ENCODE assay signal across 28 cellular contexts in the genomic region with DNA sequence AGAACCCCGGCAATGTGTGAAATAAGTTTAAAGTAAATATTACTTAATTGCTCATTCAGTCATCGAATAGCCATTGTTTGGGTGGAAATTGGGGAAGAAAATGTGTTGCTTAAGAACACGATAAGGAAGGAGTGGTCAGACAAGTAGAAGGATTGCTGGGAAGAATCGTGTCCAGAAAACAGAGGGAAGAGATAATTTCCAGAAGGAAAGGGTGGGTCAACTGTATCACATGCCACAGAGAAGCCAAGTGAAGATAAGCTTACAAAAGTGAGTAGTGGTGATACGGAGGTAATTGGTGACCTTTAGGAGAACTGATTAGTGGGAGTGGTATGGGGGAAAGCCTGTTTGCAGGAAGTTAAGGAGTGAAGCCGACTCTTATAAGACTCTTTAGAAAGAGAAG.
"Had no signal": no experiment of that assay in that cellular context is flagged by ENCODE, and none has a peak within 500 bp of the region (broad histone marks: within the 10 kb centered on the region; RNA-seq: fewer than 3 reads in every experiment).

No MANE protein-coding gene starts in this region.

- H3K27ac ChIP-seq: ovary, prostate gland, stomach, thyroid gland, upper lobe of left lung, vagina had no signal

- H3K9me3 ChIP-seq: ovary, prostate gland, stomach, thyroid gland, upper lobe of left lung, vagina had no signal

- DNase-seq: activated CD4-positive, alpha-beta T cell treated with anti-CD3 and anti-CD28 coated beads for 36 hours; activated CD4-positive, CD25-positive, alpha-beta regulatory T cell; activated CD8-positive, alpha-beta memory T cell treated with anti-CD3 and anti-CD28 coated beads, Interleukin-2, amount 10 ng/mL, durations not matched to agents 7 days and 5 days; activated CD8-positive, alpha-beta T cell treated with anti-CD3 and anti-CD28 coated beads, Interleukin-2, amount 10 ng/mL, durations not matched to agents 7 days and 5 days; activated naive CD8-positive, alpha-beta T cell treated with anti-CD3 and anti-CD28 coated beads, Interleukin-2, amount 50 U/mL, for 24 hours; activated T-cell treated with anti-CD3 and anti-CD28 coated beads, Interleukin-2, amount 50 U/mL, for 48 hours; amygdala; central memory CD4-positive, alpha-beta T cell; dermis blood vessel endothelial cell; effector CD4-positive, alpha-beta T cell; erythroblast; foreskin fibroblast; head of caudate nucleus; hippocampal formation; midbrain; naive thymus-derived CD4-positive, alpha-beta T cell; ovary; retina; stimulated activated CD4-positive, alpha-beta T cell treated with anti-CD3 and anti-CD28 coated beads, Interleukin-1b, Interleukin-23, amount 100 ng/mL, for 48 hours; stimulated activated naive B cell treated with anti-CD40 and anti-IgM and Interleukin-4, amounts not matched to agents 10 μg/mL and 1 μg/mL and 100 μg/mL, for 72 hours; stomach; SW 1271; T-helper 9 cell; thyroid gland had no signal

- H3K36me3 ChIP-seq: ovary, prostate gland, stomach, thyroid gland, upper lobe of left lung, vagina had no signal

- H3K4me3 ChIP-seq: ovary, prostate gland, smooth muscle cell, stomach, thyroid gland, upper lobe of left lung, vagina had no signal

- H3K4me1 ChIP-seq: prostate gland, thyroid gland, upper lobe of left lung, vagina had no signal

- H3K4me2 ChIP-seq: smooth muscle cell had no signal

- H3K27me3 ChIP-seq: ovary, stomach, thyroid gland, upper lobe of left lung, vagina had no signal
